ENCODE assay signal across 17 cellular contexts in genomic region chr2:51789908-51790307, GRCh38.
"Had no signal": no experiment of that assay in that cellular context is flagged by ENCODE, and none has a peak within 500 bp of the region (broad histone marks: within the 10 kb centered on the region; RNA-seq: fewer than 3 reads in every experiment).

No MANE protein-coding gene starts in this region.

- H3K27me3 ChIP-seq: esophagus squamous epithelium, gastrocnemius medialis, ovary, right atrium auricular region, testis, tibial nerve had no signal

- H3K36me3 ChIP-seq: esophagus squamous epithelium, gastrocnemius medialis, left ventricle myocardium inferior, lower lobe of right lung, ovary, right atrium auricular region, tibial nerve had no signal

- H3K27ac ChIP-seq: epithelial cell of prostate, esophagus squamous epithelium, gastrocnemius medialis, left ventricle myocardium inferior, lower lobe of right lung, ovary, right atrium auricular region, testis, tibial nerve had no signal

- H3K4me3 ChIP-seq: esophagus squamous epithelium, gastrocnemius medialis, left ventricle myocardium inferior, lower lobe of right lung, ovary, right atrium auricular region, testis, tibial nerve had no signal

- ATAC-seq: gastrocnemius medialis; left cardiac atrium; lower lobe of right lung; natural killer cell; stimulated activated memory B cell treated with anti-CD40 and anti-IgM and Interleukin-4, amounts not matched to agents 10 μg/mL and 1 μg/mL and 100 μg/mL, for 72 hours had no signal

- DNase-seq: effector memory CD4-positive, alpha-beta T cell; esophagus squamous epithelium; gastrocnemius medialis; immature natural killer cell; kidney; left cardiac atrium; left ventricle myocardium inferior; lower lobe of right lung; natural killer cell; ovary; stimulated activated CD4-positive, alpha-beta T cell treated with anti-CD3 and anti-CD28 coated beads, Interleukin-1b, Interleukin-23, amount 100 ng/mL, for 48 hours; stimulated activated CD4-positive, alpha-beta T cell treated with anti-CD3 and anti-CD28 coated beads, Interleukin-4, amount 100 ng/mL, for 24 hours; testis had no signal

- H3K4me1 ChIP-seq: esophagus squamous epithelium, gastrocnemius medialis, left ventricle myocardium inferior, lower lobe of right lung, right atrium auricular region, testis, tibial nerve had no signal

- H3K9me3 ChIP-seq: gastrocnemius medialis, lower lobe of right lung, ovary, right atrium auricular region, testis, tibial nerve had no signal
